In genomic region chr16:1981972-1982574, GRCh38 we compare ENCODE assay signal across 1 cellular context.
A peak's percentile ranks its signal among the peaks of the same experiment; 100 is the strongest.
TF ChIP-seq lines count a peak whose summit lies in the region.

No MANE protein-coding gene starts in this region.

TF ChIP-seq in HepG2, 621 proteins besides CTCF, POLR2A, EP300 and RAD21 (continues in another document):
- TF ChIP-seq ZNF44 (CRISPR knock-in tag; IDR thresholded peaks at IDR 0.05) (no peak), ZNF644 (CRISPR knock-in tag; IDR thresholded peaks at IDR 0.05; ENCODE audit: low read depth) (no peak), IKZF1 (IDR thresholded peaks at IDR 0.05) (no peak), ZNF772 (CRISPR knock-in tag; IDR thresholded peaks at IDR 0.05) (no peak), RBFOX2 (IDR thresholded peaks at IDR 0.05; ENCODE audit: low read depth, low read length) (no peak), PBX3 (CRISPR knock-in tag; IDR thresholded peaks at IDR 0.05; ENCODE audit: borderline replicate concordance) (no peak), AGO1 (IDR thresholded peaks at IDR 0.05; ENCODE audit: low read depth, low read length, poor library complexity, severe bottlenecking) (peak; percentile 63), GATA4 (IDR thresholded peaks at IDR 0.05; ENCODE audit: borderline replicate concordance, low read depth) (no peak), GPN1 (CRISPR knock-in tag; IDR thresholded peaks at IDR 0.05; ENCODE audit: borderline replicate concordance) (no peak), AHDC1 (CRISPR knock-in tag; IDR thresholded peaks at IDR 0.05; ENCODE audit: borderline replicate concordance) (no peak), ZNF564 (CRISPR knock-in tag; IDR thresholded peaks at IDR 0.05) (no peak), ARID4A (CRISPR knock-in tag; IDR thresholded peaks at IDR 0.05; ENCODE audit: borderline replicate concordance) (0 out of 2 replicates have a peak, but pooled peaks have one; percentile 17), CENPX (CRISPR knock-in tag; IDR thresholded peaks at IDR 0.05) (no peak), KDM2A (CRISPR knock-in tag; IDR thresholded peaks at IDR 0.05; ENCODE audit: borderline replicate concordance, low read depth) (peak; percentile 21; the same call in 1 of the 2 replicates), ZMAT5 (CRISPR knock-in tag; IDR thresholded peaks at IDR 0.05; ENCODE audit: borderline replicate concordance, low read depth) (no peak), MAZ (IDR thresholded peaks at IDR 0.05; ENCODE audit: borderline replicate concordance, low read depth, low read length) (no peak), MAZ (CRISPR knock-in tag; IDR thresholded peaks at IDR 0.05; ENCODE audit: low read depth) (no peak), ZNF687 (CRISPR knock-in tag; IDR thresholded peaks at IDR 0.05) (peak; percentile 6; the same call in 1 of the 2 replicates), SP1 (IDR thresholded peaks at IDR 0.05) (no peak), SP1 (CRISPR knock-in tag; IDR thresholded peaks at IDR 0.05) (no peak), AKAP8 (CRISPR knock-in tag; IDR thresholded peaks at IDR 0.05) (peak; percentile 34; the same call in 1 of the 2 replicates), ZNF331 (CRISPR knock-in tag; IDR thresholded peaks at IDR 0.05) (no peak), ZNF770 (CRISPR knock-in tag; IDR thresholded peaks at IDR 0.05) (no peak), NFRKB (IDR thresholded peaks at IDR 0.05) (no peak), ARHGAP35 (CRISPR knock-in tag; IDR thresholded peaks at IDR 0.05; ENCODE audit: borderline replicate concordance) (no peak), RNF2 (conservative IDR thresholded peaks at IDR 0.05; ENCODE audit: low read depth) (no peak), THRA (CRISPR knock-in tag; IDR thresholded peaks at IDR 0.05; ENCODE audit: borderline replicate concordance) (no peak), DZIP1 (CRISPR knock-in tag; IDR thresholded peaks at IDR 0.05) (0 out of 2 replicates have a peak, but pooled peaks have one; percentile 42), TFAP4 (IDR thresholded peaks at IDR 0.05; ENCODE audit: borderline replicate concordance, low read depth) (peak; percentile 23; the same call in 1 of the 2 replicates), EZH2 (conservative IDR thresholded peaks at IDR 0.05; ENCODE audit: low read depth, low read length) (no peak), POLR2G (IDR thresholded peaks at IDR 0.05; ENCODE audit: low read depth, low read length) (peak; percentile 49), MED1 (CRISPR knock-in tag; IDR thresholded peaks at IDR 0.05) (no peak), ZSCAN31 (CRISPR knock-in tag; IDR thresholded peaks at IDR 0.05; ENCODE audit: low read depth) (no peak), ZNF235 (CRISPR knock-in tag; IDR thresholded peaks at IDR 0.05; ENCODE audit: borderline replicate concordance) (no peak), AGO2 (optimal IDR thresholded peaks at IDR 0.05; ENCODE audit: low read depth, low read length) (peak; percentile 63), HNRNPL (IDR thresholded peaks at IDR 0.05; ENCODE audit: low read depth, low read length) (0 out of 2 replicates have a peak, but pooled peaks have one; percentile 64)
